ENCODE assay signal across 8 cellular contexts in the genomic region with DNA sequence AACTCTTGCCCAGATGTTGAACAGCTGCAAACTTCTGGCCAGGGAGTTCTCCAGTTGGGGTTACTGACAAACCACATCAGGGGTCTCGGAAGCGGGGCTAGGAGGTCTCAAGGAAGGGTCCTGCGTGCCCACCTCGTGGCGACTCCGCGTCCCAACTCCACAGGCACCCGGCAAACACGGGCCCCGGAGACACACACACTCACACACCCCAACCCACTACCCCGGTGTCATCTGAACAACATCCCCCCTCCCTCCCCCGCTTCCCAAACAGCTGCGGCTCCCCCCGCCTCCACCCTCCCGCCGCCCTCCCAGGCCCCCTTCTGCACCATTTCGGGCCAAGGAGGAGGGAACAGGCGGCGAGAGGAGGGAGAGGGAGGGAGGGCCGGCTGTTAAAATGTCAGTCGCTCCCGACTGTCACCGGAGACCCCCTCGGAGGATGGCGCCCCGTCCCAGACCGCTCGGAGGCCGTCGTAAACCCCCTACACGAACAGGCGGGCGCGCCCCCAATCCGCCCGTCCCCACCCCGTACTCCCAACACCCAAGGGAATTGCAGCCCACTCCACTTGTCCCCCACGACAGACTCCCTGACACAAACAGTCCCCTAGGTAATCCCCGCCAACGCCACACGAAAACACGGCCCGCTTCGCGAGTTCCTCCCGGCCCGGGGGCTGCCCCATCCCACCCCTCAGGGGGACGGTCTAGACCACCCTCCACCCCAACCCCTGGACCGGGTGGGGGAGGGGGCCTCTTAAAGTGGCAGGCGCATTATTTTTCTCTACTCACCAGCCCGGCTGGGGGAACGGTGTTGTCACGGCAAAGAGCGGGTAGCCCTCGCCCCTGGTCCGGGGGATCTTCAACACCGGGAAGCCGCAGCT. TPM values are rescaled to one million over a fixed set of nuclear protein-coding genes. Genes with fewer than 3 reads are reported as not detected.
DNase-seq lines count a peak whose midpoint lies in the region; ATAC-seq, FAIRE-seq and TF ChIP-seq lines count a peak whose summit lies in the region.

No MANE protein-coding gene starts in this region.

- H3K4me1 ChIP-seq in HepG2 (ENCODE audit: insufficient read depth, low read length): peaks cover 78% of the 10 kb centered on the region

- H3K27me3 ChIP-seq in HepG2 (ENCODE audit: control insufficient read depth in 1 of 2, insufficient read depth in 2 of 2, low read length in 2 of 2): peaks cover 2 to 20% of the 10 kb centered on the region in 2 experiments; a peak in 4 of 5 replicates

- H4K20me1 ChIP-seq in HepG2 (ENCODE audit: insufficient read depth, low read length): peaks cover 40% of the 10 kb centered on the region

- peak; percentile 8 for ATAC-seq in HG02840 (IDR thresholded peaks at IDR 0.05; ENCODE audit: low FRiP score, unreplicated experiment)
- no peak; the same call in 1 of the 3 replicates for ATAC-seq in HepG2
- no peak for ATAC-seq in activated CD4-positive, CD25-positive, alpha-beta regulatory T cell treated with anti-CD3 and anti-CD28 coated beads, Interleukin-2, amount 50 U/mL, for 24 hours
- no peak for ATAC-seq in HG03439 (IDR thresholded peaks at IDR 0.05; ENCODE audit: unreplicated experiment)

- H3K79me2 ChIP-seq in HepG2 (ENCODE audit: insufficient read depth, low read length): peaks cover 29% of the 10 kb centered on the region

- DNase-seq in Calu3: peak; percentile 46
- peak in 3 of 5 experiments; percentile 29 to 48 (median 39) for DNase-seq in T-helper 2 cell
- DNase-seq in choroid plexus epithelial cell (ENCODE audit: low read depth): no peak
- DNase-seq in HepG2 (ENCODE audit: low spot score): no peak
- peak in 4 of 6 experiments; percentile 40 to 49 (median 46) for DNase-seq in stimulated activated naive CD4-positive, alpha-beta T cell (lab: John Stamatoyannopoulos, UW)

- no peak for TF ChIP-seq RAD21 in HepG2 (CRISPR knock-in tag; IDR thresholded peaks at IDR 0.05)

- WGBS in HepG2 (ENCODE audit: low lambda C conversion rate): 4% methylated on average over 14 of the region's 58 CpGs

- FAIRE-seq in HepG2 (lab: Jason Lieb, UNC): no peak

- TF ChIP-seq POLR2A in HepG2 (IDR thresholded peaks at IDR 0.05; ENCODE audit: insufficient read depth in 1 of 2, low read depth in 2 of 2, low read length in 2 of 2): no peak

- H3K36me3 Mint-ChIP-seq in Calu3 (ENCODE audit: insufficient read depth, unreplicated experiment): peaks cover 83% of the 10 kb centered on the region

- POLR2A ChIA-PET in HepG2 (lab: Yijun Ruan, JAX): interaction anchor here (0.6 to 3.6 kb wide), 17 partner anchors 10 to 937 kb away, joined by 3 to 93 read pairs (median 4); partner anchors contain the start of genes MRPL24, NAXE and PMF1

- peak overlapping the region; percentile 81 for H3K9ac ChIP-seq in HepG2 (ENCODE audit: insufficient read depth, low read depth, low read length)

- TF ChIP-seq CTCF in Calu3 (IDR thresholded peaks at IDR 0.05; ENCODE audit: unreplicated experiment) (no peak), choroid plexus epithelial cell (conservative IDR thresholded peaks at IDR 0.05; ENCODE audit: low read depth, low read length) (no peak), HepG2 (CRISPR knock-in tag; IDR thresholded peaks at IDR 0.05) (no peak)

- H3K4me1 Mint-ChIP-seq in Calu3 (ENCODE audit: low read depth, unreplicated experiment): peaks cover 66% of the 10 kb centered on the region

- BruUV-seq in Calu3 (replicated peaks; lab: Mats Ljungman, UMichigan): TSS peak; percentile 58
- BruUV-seq in HepG2 (replicated peaks; lab: Mats Ljungman, UMichigan): TSS peak; percentile 92

- H3K36me3 ChIP-seq in HepG2 (replicated peaks in 1 of 2; ENCODE audit: control insufficient read depth in 1 of 2, insufficient read depth in 2 of 2, low read length in 2 of 2): peaks cover 0 to under 1% of the 10 kb centered on the region in 2 experiments; a peak in 1 of 5 replicates

- H3K9me3 Mint-ChIP-seq in Calu3 (ENCODE audit: low read depth, unreplicated experiment): no peaks in the 10 kb centered on the region

- intact Hi-C loops in Calu3 (cut with micrococcal nuclease; ENCODE audit: unreplicated experiment): loop anchor here (2.0 to 5.0 kb wide), 3 partner anchors 29 to 218 kb away; partner anchors contain the start of genes IQGAP3, SMG5 and TMEM79
- intact Hi-C loops in HepG2 (cut with micrococcal nuclease; ENCODE audit: unreplicated experiment): loop anchor here (2.0 to 5.0 kb wide), 2 partner anchors 19 to 82 kb away; no protein-coding TSS in a partner anchor

- H3K4me2 ChIP-seq in HepG2 (ENCODE audit: low read depth, low read length): peak overlapping the region; percentile 79

- H3K9me3 ChIP-seq in HepG2 (ENCODE audit: low read length): no peaks in the 10 kb centered on the region

- H3K4me3 Mint-ChIP-seq in Calu3 (ENCODE audit: low read depth, unreplicated experiment): peak overlapping the region; percentile 88

- peak overlapping the region; percentile 97 for H3K27ac Mint-ChIP-seq in Calu3 (ENCODE audit: unreplicated experiment)

- H2AFZ ChIP-seq in HepG2 (ENCODE audit: low read length): no peak overlapping the region

- H3K27ac ChIP-seq in HepG2 (ENCODE audit: extremely low read length, insufficient read depth, low read length): peak overlapping the region; percentile 89

- in situ Hi-C loops in HepG2 (cut with HindIII; ENCODE audit: extremely low pct_ligation_motif_present, low pct_unique_long_range_greater_than_20kb): loop anchor here (5.0 kb wide), 1 partner anchor 43 kb away; no protein-coding TSS in a partner anchor

- H3K27me3 Mint-ChIP-seq in Calu3 (ENCODE audit: unreplicated experiment): no peaks in the 10 kb centered on the region

- no peak for TF ChIP-seq EP300 in HepG2 (IDR thresholded peaks at IDR 0.05; ENCODE audit: low read depth in 2 of 2, low read length in 2 of 2)
- TF ChIP-seq EP300 in HepG2 (CRISPR knock-in tag; IDR thresholded peaks at IDR 0.05; ENCODE audit: borderline replicate concordance): no peak

- peak overlapping the region; percentile 98 for H3K4me3 ChIP-seq in choroid plexus epithelial cell (ENCODE audit: low read depth, low read length)
- H3K4me3 ChIP-seq in HepG2 (replicated peaks in 1 of 3; ENCODE audit: insufficient read depth in 1 of 3, low read depth in 2 of 3, low read length in 3 of 3): peak overlapping the region; percentile 75 to 97 (median 94)

- CTCF ChIA-PET in Calu3 (lab: Charles Lee): interaction anchor here (0.6 to 3.8 kb wide), 11 partner anchors 8 to 161 kb away, joined by 3 to 36 read pairs (median 5); no protein-coding TSS in a partner anchor
- CTCF ChIA-PET in HepG2 (lab: Yijun Ruan, JAX; ENCODE audit: low intra/inter-chr PET ratio, low total read pairs): interaction anchor here (0.7 kb wide), 1 partner anchor 19 kb away, joined by 3 read pairs; no protein-coding TSS in a partner anchor

TF ChIP-seq in HepG2, 621 proteins besides CTCF, POLR2A, EP300 and RAD21 (continues in another document):
- TF ChIP-seq, protein P1, sequence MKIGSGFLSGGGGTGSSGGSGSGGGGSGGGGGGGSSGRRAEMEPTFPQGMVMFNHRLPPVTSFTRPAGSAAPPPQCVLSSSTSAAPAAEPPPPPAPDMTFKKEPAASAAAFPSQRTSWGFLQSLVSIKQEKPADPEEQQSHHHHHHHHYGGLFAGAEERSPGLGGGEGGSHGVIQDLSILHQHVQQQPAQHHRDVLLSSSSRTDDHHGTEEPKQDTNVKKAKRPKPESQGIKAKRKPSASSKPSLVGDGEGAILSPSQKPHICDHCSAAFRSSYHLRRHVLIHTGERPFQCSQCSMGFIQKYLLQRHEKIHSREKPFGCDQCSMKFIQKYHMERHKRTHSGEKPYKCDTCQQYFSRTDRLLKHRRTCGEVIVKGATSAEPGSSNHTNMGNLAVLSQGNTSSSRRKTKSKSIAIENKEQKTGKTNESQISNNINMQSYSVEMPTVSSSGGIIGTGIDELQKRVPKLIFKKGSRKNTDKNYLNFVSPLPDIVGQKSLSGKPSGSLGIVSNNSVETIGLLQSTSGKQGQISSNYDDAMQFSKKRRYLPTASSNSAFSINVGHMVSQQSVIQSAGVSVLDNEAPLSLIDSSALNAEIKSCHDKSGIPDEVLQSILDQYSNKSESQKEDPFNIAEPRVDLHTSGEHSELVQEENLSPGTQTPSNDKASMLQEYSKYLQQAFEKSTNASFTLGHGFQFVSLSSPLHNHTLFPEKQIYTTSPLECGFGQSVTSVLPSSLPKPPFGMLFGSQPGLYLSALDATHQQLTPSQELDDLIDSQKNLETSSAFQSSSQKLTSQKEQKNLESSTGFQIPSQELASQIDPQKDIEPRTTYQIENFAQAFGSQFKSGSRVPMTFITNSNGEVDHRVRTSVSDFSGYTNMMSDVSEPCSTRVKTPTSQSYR (CRISPR knock-in tag; IDR thresholded peaks at IDR 0.05; ENCODE audit: borderline replicate concordance): peak; percentile 84; the same call in 1 of the 2 replicates
- TF ChIP-seq ZNF883 (CRISPR knock-in tag; IDR thresholded peaks at IDR 0.05; ENCODE audit: not compliant biosample characterization) (no peak), YY1 (IDR thresholded peaks at IDR 0.05; ENCODE audit: insufficient read depth, insufficient replicate concordance, low read depth, low read length) (peak; percentile 15)

RNA-seq across cellular contexts. Expression of gene MEF2D, which starts 0.6 kb away (rescaled TPM):
- total RNA-seq in Calu3 (2022): 48.4 and 54.1 TPM in 2 replicates
- total RNA-seq in HepG2 (2016; rRNA removed; fragmentation: Illumina TruSeq; extraction: Trizol): 1.3 and 1.6 TPM in 2 replicates
- total RNA-seq in HepG2 (2016; cell fraction: cytosol; rRNA removed; fragmentation: Illumina TruSeq; extraction: Trizol; ENCODE audit: low read depth): 0.10 and 0.18 TPM in 2 replicates
- total RNA-seq in HepG2 (2016; cell fraction: insoluble cytoplasmic fraction; rRNA removed; fragmentation: Illumina TruSeq; extraction: Trizol): 0.94 and 1.4 TPM in 2 replicates
- 0.86 and 1.1 TPM in 2 replicates for total RNA-seq in HepG2 (2016; cell fraction: membrane; rRNA removed; fragmentation: Illumina TruSeq; extraction: Trizol)
- total RNA-seq in HepG2 (2016; cell fraction: nucleus; rRNA removed; fragmentation: Illumina TruSeq; extraction: Trizol): 1.6 and 2.1 TPM in 2 replicates
- polyA plus RNA-seq in HepG2 (2011; rRNA removed): 3.9 and 4.8 TPM in 2 replicates
- polyA plus RNA-seq in HepG2 (2011; cell fraction: cytosol; rRNA removed): 3.4 and 4.5 TPM in 2 replicates
- polyA plus RNA-seq in HepG2 (2011; cell fraction: nucleus; rRNA removed): 16.7 and 19.0 TPM in 2 replicates
- 7.2 and 7.9 TPM in 2 replicates for polyA plus RNA-seq in HepG2 (2012)
- 0.14 and 0.24 TPM in 2 replicates for polyA plus RNA-seq in HepG2 (2016; cell fraction: cytosol; fragmentation: Illumina TruSeq; extraction: Trizol; ENCODE audit: low read depth)
- polyA plus RNA-seq in HepG2 (2016; cell fraction: insoluble cytoplasmic fraction; fragmentation: Illumina TruSeq; extraction: Trizol; ENCODE audit: low read depth): 2.7 and 4.2 TPM in 2 replicates
- 0.64 and 0.70 TPM in 2 replicates for polyA plus RNA-seq in HepG2 (2016; cell fraction: membrane; fragmentation: Illumina TruSeq; extraction: Trizol; ENCODE audit: low read depth)
- polyA plus RNA-seq in HepG2 (2016; cell fraction: nucleus; fragmentation: Illumina TruSeq; extraction: Trizol; ENCODE audit: insufficient read depth, low read depth): 5.2 and 6.2 TPM in 2 replicates
- polyA minus RNA-seq in HepG2 (2011; rRNA and poly(A)+ RNA removed; ENCODE audit: low replicate concordance): 6.9 and 12.7 TPM in 2 replicates
- 4.3 and 7.2 TPM in 2 replicates for polyA minus RNA-seq in HepG2 (2011; cell fraction: cytosol; rRNA and poly(A)+ RNA removed)
- 5.4 and 6.3 TPM in 2 replicates for polyA minus RNA-seq in HepG2 (2011; cell fraction: nucleus; rRNA and poly(A)+ RNA removed)

Comparison
In these comparisons a context has a peak if more than half of its experiments do, and no peak if none do; other contexts are left out.
1. DNase-seq: peak in Calu3 (single experiment), T-helper 2 cell (3 of 5) and stimulated activated naive CD4-positive, alpha-beta T cell (4 of 6); none in choroid plexus epithelial cell (single experiment) and HepG2 (single experiment).
2. RNA of gene MEF2D, which starts 0.6 kb away (total RNA-seq): 48.4 to 54.1 TPM in Calu3; 0.10 to 2.1 TPM in HepG2; every median in the first group is over 10 times any median in the second.